8 cellular contexts compared by ENCODE assay signal in genomic region chr6:26022166-26022510, GRCh38. TPM values are rescaled to one million over a fixed set of nuclear protein-coding genes. Genes with fewer than 3 reads are reported as not detected.
DNase-seq lines count a peak whose midpoint lies in the region; ATAC-seq and TF ChIP-seq lines count a peak whose summit lies in the region.

No MANE protein-coding gene starts in this region.

- TF ChIP-seq CTCF in glutamatergic neuron (IDR thresholded peaks at IDR 0.05; ENCODE audit: partially characterized antibody, unreplicated experiment): no peak

- H3K4me3 ChIP-seq in HUES48 (ENCODE audit: low read depth, low read length): peak overlapping the region; percentile 73

- peak overlapping the region; percentile 98 for H3K9ac ChIP-seq in HUES48 (ENCODE audit: low read depth, low read length)

- no peaks in the 10 kb centered on the region for H3K27me3 ChIP-seq in HUES48 (ENCODE audit: control insufficient read depth, insufficient read depth, low read length)

- TF ChIP-seq POLR2A in GM18505 (IDR thresholded peaks at IDR 0.05; ENCODE audit: borderline replicate concordance, extremely low read depth, insufficient read depth, insufficient read length): no peak

- H3K36me3 Mint-ChIP-seq in activated naive CD8-positive, alpha-beta T cell treated with anti-CD3 and anti-CD28 coated beads, Interleukin-2, amount 10 ng/mL, durations not matched to agents 7 days and 5 days: peaks cover 3% of the 10 kb centered on the region
- H3K36me3 Mint-ChIP-seq in glutamatergic neuron (ENCODE audit: unreplicated experiment): no peaks in the 10 kb centered on the region

- peaks cover 35% of the 10 kb centered on the region for H3K4me1 ChIP-seq in HUES48 (ENCODE audit: control insufficient read depth, insufficient read depth, low read length)

- no peak for ATAC-seq in activated naive CD8-positive, alpha-beta T cell treated with anti-CD3 and anti-CD28 coated beads, Interleukin-2, amount 10 ng/mL, durations not matched to agents 7 days and 5 days (ENCODE audit: low read depth)
- ATAC-seq in GM18505 (IDR thresholded peaks at IDR 0.05; ENCODE audit: unreplicated experiment) (no peak), HG03045 (IDR thresholded peaks at IDR 0.05; ENCODE audit: unreplicated experiment) (no peak)

- H3K27me3 Mint-ChIP-seq in activated naive CD8-positive, alpha-beta T cell treated with anti-CD3 and anti-CD28 coated beads, Interleukin-2, amount 10 ng/mL, durations not matched to agents 7 days and 5 days: no peaks in the 10 kb centered on the region
- H3K27me3 Mint-ChIP-seq in glutamatergic neuron (ENCODE audit: unreplicated experiment): peaks cover 9% of the 10 kb centered on the region

- peak overlapping the region; percentile 100 for H3K27ac Mint-ChIP-seq in activated naive CD8-positive, alpha-beta T cell treated with anti-CD3 and anti-CD28 coated beads, Interleukin-2, amount 10 ng/mL, durations not matched to agents 7 days and 5 days
- H3K27ac Mint-ChIP-seq in glutamatergic neuron (ENCODE audit: unreplicated experiment): peak overlapping the region; percentile 98

- peaks cover 61% of the 10 kb centered on the region for H3K4me1 Mint-ChIP-seq in activated naive CD8-positive, alpha-beta T cell treated with anti-CD3 and anti-CD28 coated beads, Interleukin-2, amount 10 ng/mL, durations not matched to agents 7 days and 5 days
- peaks cover 2% of the 10 kb centered on the region for H3K4me1 Mint-ChIP-seq in glutamatergic neuron (ENCODE audit: low read depth, unreplicated experiment)

- no peaks in the 10 kb centered on the region for H3K9me3 ChIP-seq in HUES48 (ENCODE audit: control insufficient read depth, insufficient read depth, low read length)

- H3K4me3 Mint-ChIP-seq in activated naive CD8-positive, alpha-beta T cell treated with anti-CD3 and anti-CD28 coated beads, Interleukin-2, amount 10 ng/mL, durations not matched to agents 7 days and 5 days: peak overlapping the region; percentile 99
- peak overlapping the region; percentile 99 for H3K4me3 Mint-ChIP-seq in glutamatergic neuron (ENCODE audit: unreplicated experiment)

- peak overlapping the region; percentile 99 for H3K27ac ChIP-seq in HUES48 (ENCODE audit: low read depth, low read length)

- POLR2A ChIA-PET in activated naive CD8-positive, alpha-beta T cell treated with anti-CD3 and anti-CD28 coated beads, Interleukin-2, amount 10 ng/mL, durations not matched to agents 7 days and 5 days (lab: Charles Lee): interaction anchor here (0.8 to 17.1 kb wide), 21 partner anchors 10 to 1871 kb away, joined by 3 to 1993 read pairs (median 27); partner anchors contain the start of gene HFE

- H3K9me3 Mint-ChIP-seq in activated naive CD8-positive, alpha-beta T cell treated with anti-CD3 and anti-CD28 coated beads, Interleukin-2, amount 10 ng/mL, durations not matched to agents 7 days and 5 days: peaks cover 2% of the 10 kb centered on the region
- H3K9me3 Mint-ChIP-seq in glutamatergic neuron (ENCODE audit: unreplicated experiment): peaks cover 14% of the 10 kb centered on the region

- peak; percentile 82 for DNase-seq in DMS53 treated with DMSO at 0.1 percent for 48 hours (lab: John Stamatoyannopoulos, UW; ENCODE audit: unreplicated experiment)
- DNase-seq in NOMO-1 (lab: John Stamatoyannopoulos, UW; ENCODE audit: unreplicated experiment in 2 of 2): peak; percentile 77 to 84
- no peak for DNase-seq in activated naive CD8-positive, alpha-beta T cell treated with anti-CD3 and anti-CD28 coated beads, Interleukin-2, amount 10 ng/mL, durations not matched to agents 7 days and 5 days
- DNase-seq in glutamatergic neuron: peak; percentile 38
- DNase-seq in nucleus accumbens (lab: John Stamatoyannopoulos, UW): peak in 45 of 56 donors; percentile 2 to 72 (median 34)

- no peaks in the 10 kb centered on the region for H3K36me3 ChIP-seq in HUES48 (ENCODE audit: control insufficient read depth, insufficient read depth, low read length)

RNA-seq across cellular contexts. Expression of gene TRIM38, which starts 59.5 kb away (rescaled TPM):
- total RNA-seq in activated naive CD8-positive, alpha-beta T cell treated with anti-CD3 and anti-CD28 coated beads, Interleukin-2, amount 10 ng/mL, durations not matched to agents 7 days and 5 days: 10 to 100 TPM; 29.1 TPM
- 0.05 TPM for total RNA-seq in glutamatergic neuron (ENCODE audit: unreplicated experiment)

Comparison
In these comparisons a context has a peak if more than half of its experiments do, and no peak if none do; other contexts are left out.
1. RNA of gene TRIM38, which starts 59.5 kb away (total RNA-seq): 29.1 TPM in activated naive CD8-positive, alpha-beta T cell treated with anti-CD3 and anti-CD28 coated beads, Interleukin-2, amount 10 ng/mL, durations not matched to agents 7 days and 5 days; 0.05 TPM in glutamatergic neuron (single experiment); every median in the first group is over 10 times any median in the second.